ENCODE assay signal across 9 cellular contexts in the genomic region with DNA sequence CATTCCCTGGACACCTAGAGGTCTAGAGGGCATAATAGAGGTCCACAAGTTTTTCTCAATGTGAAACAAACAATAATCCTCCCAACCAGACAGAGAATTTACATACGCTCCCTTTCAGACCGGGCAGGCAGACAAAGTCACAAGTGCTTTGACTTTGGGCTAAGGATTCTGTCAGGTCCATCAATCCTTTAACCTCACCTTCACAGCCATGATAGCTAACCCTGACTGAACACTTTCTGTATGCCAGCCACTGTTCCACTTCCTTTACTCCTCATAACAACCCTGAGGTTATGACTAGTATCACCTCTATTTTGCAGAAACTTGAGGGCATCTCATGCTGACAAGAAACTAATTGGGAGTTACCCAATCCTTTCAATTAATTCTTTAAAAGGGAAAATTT.
A peak's percentile ranks its signal among the peaks of the same experiment; 100 is the strongest.
DNase-seq lines count a peak whose midpoint lies in the region; ATAC-seq and TF ChIP-seq lines count a peak whose summit lies in the region.
"Had no signal": no experiment of that assay in that cellular context is flagged by ENCODE, and none has a peak within 500 bp of the region (broad histone marks: within the 10 kb centered on the region; RNA-seq: fewer than 3 reads in every experiment).

No MANE protein-coding gene starts in this region.

- no peaks in the 10 kb centered on the region for H3K27me3 Mint-ChIP-seq in activated naive CD4-positive, alpha-beta T cell treated with anti-CD3 and anti-CD28 coated beads, Interleukin-2, amount 10 ng/mL, durations not matched to agents 7 days and 5 days
- H3K27me3 Mint-ChIP-seq in activated B cell treated with CpG ODN at 0.5 μM for 24 hours, result no peaks in the 10 kb centered on the region
- H3K27me3 Mint-ChIP-seq in nephron progenitor cell (ENCODE audit: low read depth, poor library complexity), result no peaks in the 10 kb centered on the region
- no peaks in the 10 kb centered on the region for H3K27me3 Mint-ChIP-seq in MCF 10A (ENCODE audit: insufficient read depth, unreplicated experiment)

- intact Hi-C loops in activated B cell treated with CpG ODN at 0.5 μM for 24 hours (cut with micrococcal nuclease), result loop anchor here (1.0 to 2.0 kb wide), 5 partner anchors 36 to 905 kb away; no protein-coding TSS in a partner anchor
- intact Hi-C loops in MCF 10A (cut with micrococcal nuclease), result no loop called here

- peak; percentile 24 for ATAC-seq in HG03039 (IDR thresholded peaks at IDR 0.05; ENCODE audit: unreplicated experiment)
- peak; percentile 17 for ATAC-seq in activated B cell treated with CpG ODN at 0.5 μM for 24 hours (ENCODE audit: low read depth)
- no peak for ATAC-seq in SK-N-SH treated with all-trans-retinoic acid at 6 μM for 48 hours
- ATAC-seq: WTC11 had no signal

- H3K4me3 Mint-ChIP-seq in activated naive CD4-positive, alpha-beta T cell treated with anti-CD3 and anti-CD28 coated beads, Interleukin-2, amount 10 ng/mL, durations not matched to agents 7 days and 5 days, result peak overlapping the region; percentile 73
- H3K4me3 Mint-ChIP-seq in activated B cell treated with CpG ODN at 0.5 μM for 24 hours, result peak overlapping the region; percentile 83
- no peak overlapping the region for H3K4me3 Mint-ChIP-seq in nephron progenitor cell
- no peak overlapping the region for H3K4me3 Mint-ChIP-seq in MCF 10A (ENCODE audit: unreplicated experiment)
- H3K4me3 Mint-ChIP-seq: WTC11 had no signal

- TF ChIP-seq CTCF in activated B cell treated with CpG ODN at 0.5 μM for 24 hours (IDR thresholded peaks at IDR 0.05) (no peak), nephron progenitor cell (IDR thresholded peaks at IDR 0.05) (no peak), MCF 10A (IDR thresholded peaks at IDR 0.05; ENCODE audit: unreplicated experiment) (no peak)

- H3K4me1 Mint-ChIP-seq in activated naive CD4-positive, alpha-beta T cell treated with anti-CD3 and anti-CD28 coated beads, Interleukin-2, amount 10 ng/mL, durations not matched to agents 7 days and 5 days, result peaks cover 29% of the 10 kb centered on the region
- H3K4me1 Mint-ChIP-seq in activated B cell treated with CpG ODN at 0.5 μM for 24 hours (peaks cover 30% of the 10 kb centered on the region), nephron progenitor cell (peaks cover 16% of the 10 kb centered on the region), MCF 10A (ENCODE audit: insufficient read depth, unreplicated experiment) (no peaks in the 10 kb centered on the region)

- BruUV-seq in MCF 10A (replicated peaks; lab: Mats Ljungman, UMichigan), result no TSS peak

- CTCF ChIA-PET in activated naive CD4-positive, alpha-beta T cell treated with anti-CD3 and anti-CD28 coated beads, Interleukin-2, amount 10 ng/mL, durations not matched to agents 7 days and 5 days (lab: Charles Lee), result interaction anchor here (1.4 kb wide), 1 partner anchor 95 kb away, joined by 3 read pairs; no protein-coding TSS in a partner anchor
- CTCF ChIA-PET in activated B cell treated with CpG ODN at 0.5 μM for 24 hours (lab: Charles Lee), result no interaction called here
- CTCF ChIA-PET in MCF 10A (lab: Yijun Ruan, JAX), result no interaction called here

- peaks cover 3% of the 10 kb centered on the region for H3K36me3 Mint-ChIP-seq in activated naive CD4-positive, alpha-beta T cell treated with anti-CD3 and anti-CD28 coated beads, Interleukin-2, amount 10 ng/mL, durations not matched to agents 7 days and 5 days
- H3K36me3 Mint-ChIP-seq in activated B cell treated with CpG ODN at 0.5 μM for 24 hours (ENCODE audit: low read depth), result no peaks in the 10 kb centered on the region
- H3K36me3 Mint-ChIP-seq in nephron progenitor cell (ENCODE audit: low read depth), result no peaks in the 10 kb centered on the region
- no peaks in the 10 kb centered on the region for H3K36me3 Mint-ChIP-seq in MCF 10A (ENCODE audit: insufficient read depth, unreplicated experiment)
- H3K36me3 Mint-ChIP-seq: WTC11 had no signal

- peaks cover 5% of the 10 kb centered on the region for H3K9me3 Mint-ChIP-seq in activated naive CD4-positive, alpha-beta T cell treated with anti-CD3 and anti-CD28 coated beads, Interleukin-2, amount 10 ng/mL, durations not matched to agents 7 days and 5 days
- H3K9me3 Mint-ChIP-seq in activated B cell treated with CpG ODN at 0.5 μM for 24 hours (no peaks in the 10 kb centered on the region), nephron progenitor cell (peaks cover 38% of the 10 kb centered on the region), MCF 10A (ENCODE audit: unreplicated experiment) (peaks cover under 1% of the 10 kb centered on the region)
- H3K9me3 Mint-ChIP-seq: WTC11 had no signal

- DNase-seq in activated naive CD4-positive, alpha-beta T cell treated with anti-CD3 and anti-CD28 coated beads, Interleukin-2, amount 10 ng/mL, durations not matched to agents 7 days and 5 days, result no peak
- DNase-seq in activated naive CD4-positive, alpha-beta T cell (lab: John Stamatoyannopoulos, UW), result no peak
- no peak for DNase-seq in activated B cell treated with CpG ODN at 0.5 μM for 24 hours
- DNase-seq in nephron progenitor cell, result no peak
- DNase-seq in MCF 10A (ENCODE audit: unreplicated experiment), result no peak
- DNase-seq in hippocampal formation (lab: John Stamatoyannopoulos, UW), result no peak

- POLR2A ChIA-PET in activated B cell treated with CpG ODN at 0.5 μM for 24 hours (lab: Charles Lee) (interaction anchor here (1.1 kb wide), 1 partner anchor 78 kb away, joined by 3 read pairs; no protein-coding TSS in a partner anchor), MCF 10A (lab: Yijun Ruan, JAX) (no interaction called here)

- H3K27ac Mint-ChIP-seq in activated naive CD4-positive, alpha-beta T cell treated with anti-CD3 and anti-CD28 coated beads, Interleukin-2, amount 10 ng/mL, durations not matched to agents 7 days and 5 days, result peak overlapping the region; percentile 96
- H3K27ac Mint-ChIP-seq in activated B cell treated with CpG ODN at 0.5 μM for 24 hours, result peak overlapping the region; percentile 88
- H3K27ac Mint-ChIP-seq in nephron progenitor cell, result no peak overlapping the region
- H3K27ac Mint-ChIP-seq in MCF 10A (ENCODE audit: low read depth, unreplicated experiment), result no peak overlapping the region
- H3K27ac Mint-ChIP-seq: WTC11 had no signal

TF ChIP-seq in SK-N-SH treated with all-trans-retinoic acid at 6 μM for 48 hours, 23 proteins besides CTCF, POLR2A, EP300 and RAD21 (continues in another document):
- TF ChIP-seq SNAI2 (CRISPR knock-in tag; IDR thresholded peaks at IDR 0.05) (no peak), ZNF70 (CRISPR knock-in tag; IDR thresholded peaks at IDR 0.05) (no peak), BACH2 (CRISPR knock-in tag; IDR thresholded peaks at IDR 0.05; ENCODE audit: borderline replicate concordance) (no peak), ZNF565 (CRISPR knock-in tag; conservative IDR thresholded peaks at IDR 0.05; ENCODE audit: low read depth) (no peak), TOX (CRISPR knock-in tag; IDR thresholded peaks at IDR 0.05; ENCODE audit: borderline replicate concordance) (no peak), RARB (CRISPR knock-in tag; IDR thresholded peaks at IDR 0.05) (no peak), ZFP3 (CRISPR knock-in tag; IDR thresholded peaks at IDR 0.05) (no peak), ZNF8 (CRISPR knock-in tag; IDR thresholded peaks at IDR 0.05) (no peak), CSDC2 (CRISPR knock-in tag; IDR thresholded peaks at IDR 0.05) (no peak), ARNTL (CRISPR knock-in tag; IDR thresholded peaks at IDR 0.05; ENCODE audit: borderline replicate concordance, low read depth) (no peak)
- TF ChIP-seq, protein P1, sequence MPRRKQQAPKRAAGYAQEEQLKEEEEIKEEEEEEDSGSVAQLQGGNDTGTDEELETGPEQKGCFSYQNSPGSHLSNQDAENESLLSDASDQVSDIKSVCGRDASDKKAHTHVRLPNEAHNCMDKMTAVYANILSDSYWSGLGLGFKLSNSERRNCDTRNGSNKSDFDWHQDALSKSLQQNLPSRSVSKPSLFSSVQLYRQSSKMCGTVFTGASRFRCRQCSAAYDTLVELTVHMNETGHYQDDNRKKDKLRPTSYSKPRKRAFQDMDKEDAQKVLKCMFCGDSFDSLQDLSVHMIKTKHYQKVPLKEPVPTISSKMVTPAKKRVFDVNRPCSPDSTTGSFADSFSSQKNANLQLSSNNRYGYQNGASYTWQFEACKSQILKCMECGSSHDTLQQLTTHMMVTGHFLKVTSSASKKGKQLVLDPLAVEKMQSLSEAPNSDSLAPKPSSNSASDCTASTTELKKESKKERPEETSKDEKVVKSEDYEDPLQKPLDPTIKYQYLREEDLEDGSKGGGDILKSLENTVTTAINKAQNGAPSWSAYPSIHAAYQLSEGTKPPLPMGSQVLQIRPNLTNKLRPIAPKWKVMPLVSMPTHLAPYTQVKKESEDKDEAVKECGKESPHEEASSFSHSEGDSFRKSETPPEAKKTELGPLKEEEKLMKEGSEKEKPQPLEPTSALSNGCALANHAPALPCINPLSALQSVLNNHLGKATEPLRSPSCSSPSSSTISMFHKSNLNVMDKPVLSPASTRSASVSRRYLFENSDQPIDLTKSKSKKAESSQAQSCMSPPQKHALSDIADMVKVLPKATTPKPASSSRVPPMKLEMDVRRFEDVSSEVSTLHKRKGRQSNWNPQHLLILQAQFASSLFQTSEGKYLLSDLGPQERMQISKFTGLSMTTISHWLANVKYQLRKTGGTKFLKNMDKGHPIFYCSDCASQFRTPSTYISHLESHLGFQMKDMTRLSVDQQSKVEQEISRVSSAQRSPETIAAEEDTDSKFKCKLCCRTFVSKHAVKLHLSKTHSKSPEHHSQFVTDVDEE (CRISPR knock-in tag; IDR thresholded peaks at IDR 0.05), result no peak
- TF ChIP-seq, protein P2, sequence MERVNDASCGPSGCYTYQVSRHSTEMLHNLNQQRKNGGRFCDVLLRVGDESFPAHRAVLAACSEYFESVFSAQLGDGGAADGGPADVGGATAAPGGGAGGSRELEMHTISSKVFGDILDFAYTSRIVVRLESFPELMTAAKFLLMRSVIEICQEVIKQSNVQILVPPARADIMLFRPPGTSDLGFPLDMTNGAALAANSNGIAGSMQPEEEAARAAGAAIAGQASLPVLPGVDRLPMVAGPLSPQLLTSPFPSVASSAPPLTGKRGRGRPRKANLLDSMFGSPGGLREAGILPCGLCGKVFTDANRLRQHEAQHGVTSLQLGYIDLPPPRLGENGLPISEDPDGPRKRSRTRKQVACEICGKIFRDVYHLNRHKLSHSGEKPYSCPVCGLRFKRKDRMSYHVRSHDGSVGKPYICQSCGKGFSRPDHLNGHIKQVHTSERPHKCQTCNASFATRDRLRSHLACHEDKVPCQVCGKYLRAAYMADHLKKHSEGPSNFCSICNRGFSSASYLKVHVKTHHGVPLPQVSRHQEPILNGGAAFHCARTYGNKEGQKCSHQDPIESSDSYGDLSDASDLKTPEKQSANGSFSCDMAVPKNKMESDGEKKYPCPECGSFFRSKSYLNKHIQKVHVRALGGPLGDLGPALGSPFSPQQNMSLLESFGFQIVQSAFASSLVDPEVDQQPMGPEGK (CRISPR knock-in tag; IDR thresholded peaks at IDR 0.05; ENCODE audit: borderline replicate concordance), result no peak

Comparison
In these comparisons a context has a peak if more than half of its experiments do, and no peak if none do; other contexts are left out.
1. H3K27ac Mint-ChIP-seq: peak in activated naive CD4-positive, alpha-beta T cell treated with anti-CD3 and anti-CD28 coated beads, Interleukin-2, amount 10 ng/mL, durations not matched to agents 7 days and 5 days (single experiment) and activated B cell treated with CpG ODN at 0.5 μM for 24 hours (single experiment); none in nephron progenitor cell (single experiment) and MCF 10A (single experiment).
2. H3K4me3 Mint-ChIP-seq: peak in activated naive CD4-positive, alpha-beta T cell treated with anti-CD3 and anti-CD28 coated beads, Interleukin-2, amount 10 ng/mL, durations not matched to agents 7 days and 5 days (single experiment) and activated B cell treated with CpG ODN at 0.5 μM for 24 hours (single experiment); none in nephron progenitor cell (single experiment) and MCF 10A (single experiment).